8 cellular contexts compared by ENCODE assay signal in the genomic region with DNA sequence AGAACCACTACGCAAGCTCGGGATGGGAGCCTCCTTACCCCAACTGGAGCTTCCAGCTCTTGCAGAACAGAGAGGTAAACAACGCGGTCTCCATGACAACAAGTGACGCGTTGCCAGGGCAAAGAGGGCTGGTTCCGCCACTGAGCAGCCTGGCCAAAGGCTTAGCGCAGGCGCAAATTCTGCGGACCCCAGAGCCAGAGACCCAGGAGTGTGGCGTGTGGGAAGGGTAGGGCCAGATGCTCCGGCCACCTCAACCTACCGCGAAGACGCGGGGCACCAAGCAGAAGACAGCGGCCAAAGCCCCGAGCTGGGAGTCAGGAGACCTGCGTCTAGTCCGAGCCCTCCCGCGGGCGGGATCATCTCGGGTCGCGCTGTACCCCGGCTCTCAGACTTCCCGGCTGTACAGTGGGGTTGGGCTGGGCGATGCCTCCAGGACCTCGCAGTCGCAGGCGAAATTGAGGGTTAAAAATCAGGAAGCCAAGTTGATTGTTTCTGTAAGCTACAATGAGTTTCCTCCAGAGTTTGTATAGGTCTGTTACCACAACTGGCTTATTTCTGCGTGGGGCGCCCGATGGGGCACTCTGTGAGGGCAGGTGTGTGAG. TPM values are rescaled to one million over a fixed set of nuclear protein-coding genes. Genes with fewer than 3 reads are reported as not detected.
DNase-seq lines count a peak whose midpoint lies in the region; ATAC-seq and TF ChIP-seq lines count a peak whose summit lies in the region.

A gene (minus strand): TSS at position 68 of the 602 bp plus-strand sequence. CDS start 1,353 bp downstream, outside the sequence.

- H3K27me3 ChIP-seq in liver (ENCODE audit: control insufficient read depth in 4 of 4, insufficient read depth in 4 of 4, low read length in 3 of 4) = no peaks in the 10 kb centered on the region

- WGBS in liver = 3% methylated on average over 35 of the region's 35 CpGs

- H3K27me3 Mint-ChIP-seq in activated CD4-positive, alpha-beta memory T cell treated with anti-CD3 and anti-CD28 coated beads for 36 hours = peaks cover 35% of the 10 kb centered on the region

- H3K27ac ChIP-seq in liver (ENCODE audit: low read depth in 1 of 2, low read length in 2 of 2) = no peak within 1 kb of the TSS

- intact Hi-C loops in activated CD4-positive, alpha-beta memory T cell treated with anti-CD3 and anti-CD28 coated beads for 36 hours (cut with micrococcal nuclease) = no loop called here

- H3K27ac Mint-ChIP-seq in activated CD4-positive, alpha-beta memory T cell treated with anti-CD3 and anti-CD28 coated beads for 36 hours = no peak within 1 kb of the TSS

- CTCF ChIA-PET in activated CD4-positive, alpha-beta memory T cell treated with anti-CD3 and anti-CD28 coated beads for 36 hours (lab: Charles Lee) = interaction anchor here (1.1 to 3.6 kb wide), 2 partner anchors 12 to 359 kb away, joined by 3 to 17 read pairs; no protein-coding TSS in a partner anchor

- peaks cover 13% of the 10 kb centered on the region for H3K4me1 Mint-ChIP-seq in activated CD4-positive, alpha-beta memory T cell treated with anti-CD3 and anti-CD28 coated beads for 36 hours (ENCODE audit: low read depth)

- H3K9me3 Mint-ChIP-seq in activated CD4-positive, alpha-beta memory T cell treated with anti-CD3 and anti-CD28 coated beads for 36 hours = no peaks in the 10 kb centered on the region

- no peaks in the 10 kb centered on the region for H3K36me3 Mint-ChIP-seq in activated CD4-positive, alpha-beta memory T cell treated with anti-CD3 and anti-CD28 coated beads for 36 hours

- POLR2A ChIA-PET in activated CD4-positive, alpha-beta memory T cell treated with anti-CD3 and anti-CD28 coated beads for 36 hours (lab: Charles Lee) = no interaction called here

- ATAC-seq in HG02763 (IDR thresholded peaks at IDR 0.05; ENCODE audit: unreplicated experiment) = no peak

- no peak within 1 kb of the TSS for H3K9ac ChIP-seq in liver (ENCODE audit: low read depth in 1 of 2, low read length in 2 of 2)

- peak within 1 kb of the TSS; percentile 48 for H3K4me3 Mint-ChIP-seq in activated CD4-positive, alpha-beta memory T cell treated with anti-CD3 and anti-CD28 coated beads for 36 hours

- H3K36me3 ChIP-seq in liver (ENCODE audit: control insufficient read depth in 4 of 4, insufficient read depth in 3 of 4, low read depth in 1 of 4, low read length in 3 of 4) = no peaks in the 10 kb centered on the region

- peak; percentile 1 for DNase-seq in DMS153 (lab: John Stamatoyannopoulos, UW)
- peak; percentile 78 for DNase-seq in M059J (ENCODE audit: low read depth)
- peak; percentile 72 for DNase-seq in activated CD4-positive, alpha-beta memory T cell treated with anti-CD3 and anti-CD28 coated beads for 36 hours
- DNase-seq in effector CD4-positive, alpha-beta T cell = peak; percentile 59
- DNase-seq in stimulated activated CD4-positive, alpha-beta T cell treated with anti-CD3 and anti-CD28 coated beads, Interleukin-4, amount 100 ng/mL, for 1 hour = peak; percentile 59
- no peak for DNase-seq in NCI-H510A treated with DMSO at 0.1 percent for 48 hours (lab: John Stamatoyannopoulos, UW)

- H3K4me3 ChIP-seq in liver (ENCODE audit: low read depth in 1 of 3, low read length in 3 of 3) = peak within 1 kb of the TSS in 2 of 3 donors; percentile 49 to 53

- H3K4me1 ChIP-seq in liver (ENCODE audit: control insufficient read depth in 4 of 4, insufficient read depth in 4 of 4, low read length in 3 of 4) = peaks cover 0 to 8% (median 3%) of the 10 kb centered on the region in 4 donors

- no peaks in the 10 kb centered on the region for H3K9me3 ChIP-seq in liver (ENCODE audit: control insufficient read depth in 4 of 4, low read length in 3 of 4)

- no peak for TF ChIP-seq CTCF in liver (IDR thresholded peaks at IDR 0.05; ENCODE audit: low read depth, low read length, missing input control)

- TF ChIP-seq RAD21 in liver (IDR thresholded peaks at IDR 0.05) = peak in 1 of 2 donors; percentile 26

TF ChIP-seq in liver, 16 proteins besides CTCF, POLR2A, EP300 and RAD21:
- no peak for TF ChIP-seq GABPA (IDR thresholded peaks at IDR 0.05 in 1 of 2, conservative IDR thresholded peaks at IDR 0.05 in 1 of 2)
- peak; percentile 40 for TF ChIP-seq FOXA2 (IDR thresholded peaks at IDR 0.05)
- TF ChIP-seq RXRA (IDR thresholded peaks at IDR 0.05) = peak; percentile 13 to 16
- TF ChIP-seq, protein P1, sequence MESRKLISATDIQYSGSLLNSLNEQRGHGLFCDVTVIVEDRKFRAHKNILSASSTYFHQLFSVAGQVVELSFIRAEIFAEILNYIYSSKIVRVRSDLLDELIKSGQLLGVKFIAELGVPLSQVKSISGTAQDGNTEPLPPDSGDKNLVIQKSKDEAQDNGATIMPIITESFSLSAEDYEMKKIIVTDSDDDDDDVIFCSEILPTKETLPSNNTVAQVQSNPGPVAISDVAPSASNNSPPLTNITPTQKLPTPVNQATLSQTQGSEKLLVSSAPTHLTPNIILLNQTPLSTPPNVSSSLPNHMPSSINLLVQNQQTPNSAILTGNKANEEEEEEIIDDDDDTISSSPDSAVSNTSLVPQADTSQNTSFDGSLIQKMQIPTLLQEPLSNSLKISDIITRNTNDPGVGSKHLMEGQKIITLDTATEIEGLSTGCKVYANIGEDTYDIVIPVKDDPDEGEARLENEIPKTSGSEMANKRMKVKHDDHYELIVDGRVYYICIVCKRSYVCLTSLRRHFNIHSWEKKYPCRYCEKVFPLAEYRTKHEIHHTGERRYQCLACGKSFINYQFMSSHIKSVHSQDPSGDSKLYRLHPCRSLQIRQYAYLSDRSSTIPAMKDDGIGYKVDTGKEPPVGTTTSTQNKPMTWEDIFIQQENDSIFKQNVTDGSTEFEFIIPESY (IDR thresholded peaks at IDR 0.05) = no peak

RNA-seq across cellular contexts. Expression of the gene that starts here (rescaled TPM):
- not detected in 2 replicates for total RNA-seq in M059J (2014; rRNA removed; shearing (Covaris generic))
- not detected for total RNA-seq in activated CD4-positive, alpha-beta memory T cell treated with anti-CD3 and anti-CD28 coated beads for 36 hours
- not detected for total RNA-seq in liver
- polyA plus RNA-seq in liver = under 1 TPM in 1 of 2 donors, not detected in 1; 0.15 TPM

Comparison
In these comparisons a context has a peak if more than half of its experiments do, and no peak if none do; other contexts are left out.
1. Peak in DNase-seq in M059J; RNA of the gene not detected or under 1 TPM.
2. Peak in DNase-seq in activated CD4-positive, alpha-beta memory T cell treated with anti-CD3 and anti-CD28 coated beads for 36 hours; RNA of the gene not detected or under 1 TPM.